Comparison of ENCODE assay signal across 22 cellular contexts in genomic region chr10:132634947-132635271, GRCh38.
DNase-seq lines count a peak whose midpoint lies in the region; ATAC-seq, FAIRE-seq and TF ChIP-seq lines count a peak whose summit lies in the region.
"Had no signal": no experiment of that assay in that cellular context is flagged by ENCODE, and none has a peak within 500 bp of the region (broad histone marks: within the 10 kb centered on the region; RNA-seq: fewer than 3 reads in every experiment).

No MANE protein-coding gene starts in this region.

- H3K4me3 ChIP-seq in thoracic aorta, result no peak overlapping the region
- H3K4me3 ChIP-seq: PC-9, upper lobe of right lung had no signal

- TF ChIP-seq CTCF in thoracic aorta (IDR thresholded peaks at IDR 0.05), result no peak

- H3K27ac ChIP-seq in thoracic aorta, result peak overlapping the region; percentile 90 to 99
- H3K27ac ChIP-seq: foreskin keratinocyte, PC-9, upper lobe of right lung had no signal

- FAIRE-seq in GM12891 (lab: Jason Lieb, UNC), result peak; percentile 58
- FAIRE-seq: colon had no signal

- peaks cover 39 to 85% of the 10 kb centered on the region in 2 donors for H3K4me1 ChIP-seq in thoracic aorta (ENCODE audit: control insufficient read depth in 1 of 2, low read depth in 2 of 2)
- H3K4me1 ChIP-seq: foreskin keratinocyte had no signal

- peaks cover 33% of the 10 kb centered on the region for H3K4me1 Mint-ChIP-seq in T-helper 17 cell

- DNase-seq in GM12891 (ENCODE audit: insufficient read length, low spot score) (no peak), T-helper 17 cell (no peak), myocyte (ENCODE audit: low read depth) (peak; percentile 28), thoracic aorta (ENCODE audit: low spot score) (no peak), HPDE6-E6E7 (ENCODE audit: extremely low spot score) (no peak)
- DNase-seq: activated naive CD4-positive, alpha-beta T cell treated with Interleukin-2 at 50 U/mL for 16 hours; CD8-positive, alpha-beta T cell; DMS153; effector memory CD8-positive, alpha-beta T cell; mammary epithelial cell; NCI-H1092; NCI-H1694 treated with DMSO at 0.1 percent for 48 hours; NCI-H510A treated with DMSO at 0.1 percent for 48 hours; PC-9; SHP77 treated with DMSO at 0.1 percent for 48 hours; T1000 had no signal

- H3K27me3 ChIP-seq in thoracic aorta (replicated peaks; ENCODE audit: insufficient read depth), result no peaks in the 10 kb centered on the region
- H3K27me3 ChIP-seq: foreskin keratinocyte, upper lobe of right lung had no signal

- H3K9me3 ChIP-seq in T-helper 17 cell (ENCODE audit: control insufficient read depth, low read length, poor library complexity, severe bottlenecking) (no peaks in the 10 kb centered on the region), thoracic aorta (no peaks in the 10 kb centered on the region)
- H3K9me3 ChIP-seq: upper lobe of right lung had no signal

- no peaks in the 10 kb centered on the region for H3K36me3 ChIP-seq in thoracic aorta
- H3K36me3 ChIP-seq: upper lobe of right lung had no signal

- TF ChIP-seq POLR2A in GM12891 (IDR thresholded peaks at IDR 0.05; ENCODE audit: low read depth, low read length), result no peak

- H3K27me3 Mint-ChIP-seq in T-helper 17 cell, result no peaks in the 10 kb centered on the region
- H3K27me3 Mint-ChIP-seq: effector memory CD8-positive, alpha-beta T cell; progenitor cell of endocrine pancreas had no signal

- no peak overlapping the region for H3K4me3 Mint-ChIP-seq in T-helper 17 cell
- H3K4me3 Mint-ChIP-seq: CD8-positive, alpha-beta T cell; effector memory CD8-positive, alpha-beta T cell had no signal

- ATAC-seq in T-helper 17 cell, result no peak
- no peak for ATAC-seq in thoracic aorta (ENCODE audit: insufficient number of reproducible peaks, low FRiP score, low read depth)
- no peak for ATAC-seq in HG02623 (IDR thresholded peaks at IDR 0.05; ENCODE audit: unreplicated experiment)
- no peak for ATAC-seq in GM18511 (IDR thresholded peaks at IDR 0.05; ENCODE audit: unreplicated experiment)
- ATAC-seq: effector memory CD8-positive, alpha-beta T cell; upper lobe of right lung had no signal

- H3K36me3 Mint-ChIP-seq in T-helper 17 cell (ENCODE audit: low read depth), result peaks cover 2% of the 10 kb centered on the region
- H3K36me3 Mint-ChIP-seq: CD8-positive, alpha-beta T cell had no signal

- peak overlapping the region; percentile 43 for H3K27ac Mint-ChIP-seq in T-helper 17 cell
- H3K27ac Mint-ChIP-seq: CD8-positive, alpha-beta T cell; effector memory CD8-positive, alpha-beta T cell; progenitor cell of endocrine pancreas had no signal

TF ChIP-seq in GM12891, 5 proteins besides CTCF, POLR2A, EP300 and RAD21:
- no peak for TF ChIP-seq PAX5 (IDR thresholded peaks at IDR 0.05; ENCODE audit: insufficient read depth, low read length, severe bottlenecking)
- no peak for TF ChIP-seq SPI1 (IDR thresholded peaks at IDR 0.05; ENCODE audit: low read depth, low read length)
- TF ChIP-seq TAF1 (IDR thresholded peaks at IDR 0.05; ENCODE audit: low read depth, low read length), result no peak
- no peak for TF ChIP-seq POLR2AphosphoS5 (IDR thresholded peaks at IDR 0.05; ENCODE audit: low read depth, low read length)
- TF ChIP-seq POU2F2 (IDR thresholded peaks at IDR 0.05; ENCODE audit: low read depth, low read length), result no peak
